ENCODE assay signal across 11 cellular contexts in the genomic region with DNA sequence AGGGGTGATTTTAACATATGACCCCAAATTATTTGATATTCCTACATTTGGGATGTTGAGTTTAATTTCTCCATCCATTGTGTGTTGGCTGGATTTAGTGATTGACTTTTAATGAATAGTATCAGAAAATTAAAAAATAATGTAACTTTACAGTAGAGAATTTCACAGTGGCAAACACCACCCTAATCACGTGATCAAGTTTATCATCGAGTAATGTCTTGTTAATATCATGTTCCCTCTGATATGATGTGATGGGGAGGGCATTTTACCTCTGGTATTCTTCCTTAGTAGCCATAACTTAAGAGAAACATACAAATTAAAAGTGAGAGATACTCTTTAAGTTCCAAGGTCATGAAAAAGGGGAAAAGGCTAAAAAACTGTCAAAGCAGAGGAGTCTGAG.
"Had no signal": no experiment of that assay in that cellular context is flagged by ENCODE, and none has a peak within 500 bp of the region (broad histone marks: within the 10 kb centered on the region; RNA-seq: fewer than 3 reads in every experiment).

No MANE protein-coding gene starts in this region.

- FAIRE-seq: H1, H54 had no signal

- H3K4me1 ChIP-seq: HAP-1 had no signal

- DNase-seq: GM23248, GOT3, H7, H9, HCEC 1CT, HFFc6 had no signal

- H3K9me3 ChIP-seq: HAP-1 had no signal

- H3K9ac ChIP-seq: GM23248 had no signal

- ATAC-seq: GM23338, HCT116 had no signal

- H2AFZ ChIP-seq: GM23248, GM23338 had no signal

- H3K4me3 ChIP-seq: GM23248, GM23338, HAP-1 had no signal

- H3K4me2 ChIP-seq: GM23338 had no signal

- H3K36me3 ChIP-seq: HAP-1 had no signal

- H3K27ac ChIP-seq: GM23248 had no signal
